Comparison of ENCODE assay signal across 9 cellular contexts in the genomic region with DNA sequence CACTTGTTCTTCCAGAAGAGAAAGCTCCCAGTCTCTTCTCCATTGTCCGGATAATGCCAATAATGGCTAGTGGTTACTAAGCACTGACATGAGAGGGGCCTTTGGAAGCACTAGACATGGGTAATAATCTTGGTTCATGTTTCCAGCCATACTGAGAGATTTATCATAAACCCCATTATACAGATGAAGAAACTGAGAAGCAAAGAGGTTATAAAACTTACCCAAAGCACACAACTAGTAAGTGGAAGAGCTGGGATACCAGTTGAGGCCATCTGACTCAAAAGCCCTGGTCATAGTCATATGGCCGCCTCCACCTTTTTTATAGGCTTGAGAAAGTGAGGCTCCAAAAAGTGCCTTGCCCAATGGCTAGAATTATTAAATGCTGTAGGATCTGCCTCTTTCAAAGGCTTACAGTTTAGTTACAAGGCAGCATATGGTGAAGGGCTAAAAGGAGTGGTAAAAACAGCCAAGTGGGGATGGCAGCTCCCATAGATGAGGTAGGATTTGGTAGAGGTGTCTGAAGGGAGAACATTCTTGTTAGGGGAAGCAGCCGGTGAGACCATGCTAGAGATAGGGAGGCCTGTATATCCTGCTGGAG. TPM values are rescaled to one million over a fixed set of nuclear protein-coding genes. Genes with fewer than 3 reads are reported as not detected.
DNase-seq lines count a peak whose midpoint lies in the region; ATAC-seq and TF ChIP-seq lines count a peak whose summit lies in the region.
"Had no signal": no experiment of that assay in that cellular context is flagged by ENCODE, and none has a peak within 500 bp of the region (broad histone marks: within the 10 kb centered on the region; RNA-seq: fewer than 3 reads in every experiment).

No MANE protein-coding gene starts in this region.

- H3K4me2 ChIP-seq in parathyroid adenoma (ENCODE audit: low read length) = peak overlapping the region; percentile 22

- no peaks in the 10 kb centered on the region for H3K27me3 ChIP-seq in CD4-positive, alpha-beta T cell (ENCODE audit: control insufficient read depth, insufficient read depth, low read length)
- H3K27me3 ChIP-seq in esophagus (ENCODE audit: control insufficient read depth in 1 of 2, insufficient read depth in 2 of 2, low read length in 2 of 2) (no peaks in the 10 kb centered on the region), parathyroid adenoma (ENCODE audit: control insufficient read depth, insufficient read depth, low read length) (no peaks in the 10 kb centered on the region)

- no peaks in the 10 kb centered on the region for H3K9me3 Mint-ChIP-seq in CD4-positive, alpha-beta T cell

- H3K4me1 Mint-ChIP-seq in CD4-positive, alpha-beta T cell (ENCODE audit: low read depth) = peaks cover 30% of the 10 kb centered on the region
- H3K4me1 Mint-ChIP-seq in T-helper 17 cell = peaks cover 24% of the 10 kb centered on the region

- H3K9ac ChIP-seq in parathyroid adenoma = no peak overlapping the region

- H3K36me3 ChIP-seq in esophagus (ENCODE audit: control insufficient read depth in 2 of 2, insufficient read depth in 2 of 2, low read length in 1 of 2) = no peaks in the 10 kb centered on the region
- no peaks in the 10 kb centered on the region for H3K36me3 ChIP-seq in parathyroid adenoma (ENCODE audit: control insufficient read depth, insufficient read depth, low read length)

- CTCF ChIA-PET in CD4-positive, alpha-beta T cell (lab: Charles Lee) = interaction anchor here (2.4 kb wide), 1 partner anchor 70 kb away, joined by 8 read pairs; no protein-coding TSS in a partner anchor

- TF ChIP-seq CTCF in CD4-positive, alpha-beta T cell (IDR thresholded peaks at IDR 0.05) = no peak
- TF ChIP-seq CTCF in parathyroid adenoma (IDR thresholded peaks at IDR 0.05) = no peak

- POLR2A ChIA-PET in CD4-positive, alpha-beta T cell (lab: Charles Lee) = interaction anchor here (0.8 to 2.1 kb wide), 5 partner anchors 70 to 87 kb away, joined by 3 to 8 read pairs (median 4); partner anchors contain the start of genes EID3 and NFYB

- no peaks in the 10 kb centered on the region for H3K27me3 Mint-ChIP-seq in CD4-positive, alpha-beta T cell
- H3K27me3 Mint-ChIP-seq in T-helper 17 cell = no peaks in the 10 kb centered on the region

- peaks cover 2 to 3% of the 10 kb centered on the region in 2 donors for H3K4me1 ChIP-seq in esophagus (ENCODE audit: control insufficient read depth in 2 of 2, insufficient read depth in 2 of 2, low read length in 1 of 2)
- peaks cover 18% of the 10 kb centered on the region for H3K4me1 ChIP-seq in parathyroid adenoma

- no peaks in the 10 kb centered on the region for H3K9me3 ChIP-seq in CD4-positive, alpha-beta T cell (ENCODE audit: control insufficient read depth, low read length)
- no peaks in the 10 kb centered on the region for H3K9me3 ChIP-seq in T-helper 17 cell (ENCODE audit: control insufficient read depth, low read length, poor library complexity, severe bottlenecking)
- H3K9me3 ChIP-seq in esophagus (ENCODE audit: control insufficient read depth in 2 of 2, insufficient read depth in 1 of 2, low read depth in 1 of 2, low read length in 1 of 2) = no peaks in the 10 kb centered on the region
- no peaks in the 10 kb centered on the region for H3K9me3 ChIP-seq in parathyroid adenoma (ENCODE audit: control insufficient read depth, low read length)

- H3K4me3 ChIP-seq in esophagus (ENCODE audit: low read depth in 1 of 2, low read length in 2 of 2) (no peak overlapping the region), parathyroid adenoma (ENCODE audit: low read depth, low read length) (peak overlapping the region; percentile 40)

- H3K27ac Mint-ChIP-seq in CD4-positive, alpha-beta T cell = peak overlapping the region; percentile 6
- H3K27ac Mint-ChIP-seq in T-helper 17 cell = peak overlapping the region; percentile 80

- H3K27ac ChIP-seq in CD4-positive, alpha-beta T cell (ENCODE audit: low read depth, low read length) = no peak overlapping the region
- H3K27ac ChIP-seq in esophagus (ENCODE audit: low read depth in 2 of 2, low read length in 1 of 2) (peak overlapping the region; percentile 65 to 73), parathyroid adenoma (peak overlapping the region; percentile 61)

- no peaks in the 10 kb centered on the region for H3K79me2 ChIP-seq in parathyroid adenoma

- peak overlapping the region; percentile 100 for H2AFZ ChIP-seq in parathyroid adenoma

- no peaks in the 10 kb centered on the region for H3K36me3 Mint-ChIP-seq in CD4-positive, alpha-beta T cell (ENCODE audit: low read depth)
- H3K36me3 Mint-ChIP-seq in T-helper 17 cell (ENCODE audit: low read depth) = no peaks in the 10 kb centered on the region

- intact Hi-C loops in CD4-positive, alpha-beta T cell (cut with DNase I, micrococcal nuclease) = loop anchor here (5.0 to 10.0 kb wide), 5 partner anchors 79 to 836 kb away; partner anchors contain the start of genes EID3 (in 2 of the 2), CHST11 (in 1 of the 2) and NFYB (in 1 of the 2)

- 89 to 95% methylated on average over 3 of the region's 3 CpGs for WGBS in esophagus, 2 donors

- no peak for DNase-seq in CD4-positive, alpha-beta T cell
- DNase-seq in T-helper 17 cell (no peak), OCI-M2 (lab: John Stamatoyannopoulos, UW; ENCODE audit: unreplicated experiment) (no peak), NCI-H82 treated with DMSO at 0.1 percent for 48 hours (lab: John Stamatoyannopoulos, UW; ENCODE audit: unreplicated experiment) (no peak), activated gamma-delta T cell treated with Interleukin-2 at 50 U/mL for 16 hours (no peak)
- DNase-seq: Karpas-422 had no signal

- ATAC-seq in CD4-positive, alpha-beta T cell (ENCODE audit: poor library complexity) = no peak
- no peak for ATAC-seq in T-helper 17 cell
- ATAC-seq in HG03571 (IDR thresholded peaks at IDR 0.05; ENCODE audit: unreplicated experiment) = no peak

- H3K4me3 Mint-ChIP-seq in CD4-positive, alpha-beta T cell = peak overlapping the region; percentile 88
- peak overlapping the region; percentile 87 for H3K4me3 Mint-ChIP-seq in T-helper 17 cell

RNA-seq across cellular contexts. Expression of gene TXNRD1, which starts 1.0 kb away (rescaled TPM):
- total RNA-seq in CD4-positive, alpha-beta T cell = 10 to 100 TPM; 24.6 to 27.2 TPM
- 10 to 100 TPM; 33.5 to 47.2 TPM for total RNA-seq in T-helper 17 cell
- polyA plus RNA-seq in esophagus = 10 to 100 TPM in 1 of 2 donors, 1 to 10 TPM in 1; 8.8 to 20.0 TPM
